Comparison of ENCODE assay signal across 7 cellular contexts in genomic region chr16:76535-77272, GRCh38. TPM values are rescaled to one million over a fixed set of nuclear protein-coding genes. Genes with fewer than 3 reads are reported as not detected.
DNase-seq lines count a peak whose midpoint lies in the region; ATAC-seq and TF ChIP-seq lines count a peak whose summit lies in the region.

No MANE protein-coding gene starts in this region.

- H3K27ac Mint-ChIP-seq in brain, result peak overlapping the region in 4 of 5 experiments; percentile 57 to 92 (median 92)

- H3K27me3 Mint-ChIP-seq in brain, result peaks cover 32% of the 10 kb centered on the region

- no peak for TF ChIP-seq CTCF in GM06990 (IDR thresholded peaks at IDR 0.05; ENCODE audit: insufficient read depth, low read length, poor library complexity, severe bottlenecking)
- TF ChIP-seq CTCF in brain (conservative IDR thresholded peaks at IDR 0.05), result no peak

- peaks cover 12% of the 10 kb centered on the region for H3K36me3 ChIP-seq in GM06990 (ENCODE audit: control insufficient read depth, insufficient read depth, low read length)

- peaks cover 48% of the 10 kb centered on the region for H3K4me1 Mint-ChIP-seq in brain

- peak overlapping the region; percentile 75 to 81 (median 78) for H3K4me3 Mint-ChIP-seq in brain

- H3K36me3 Mint-ChIP-seq in brain, result no peaks in the 10 kb centered on the region

- no peak for ATAC-seq in GM21528 (IDR thresholded peaks at IDR 0.05; ENCODE audit: low FRiP score, unreplicated experiment)

- H3K9me3 Mint-ChIP-seq in brain, result peaks cover 0 to 3% (median 0%) of the 10 kb centered on the region in 5 experiments

- H3K27ac ChIP-seq in substantia nigra (ENCODE audit: low read depth, low read length, poor library complexity, severe bottlenecking), result peak overlapping the region; percentile 75

- DNase-seq in GM06990 (ENCODE audit: extremely low read depth, insufficient read length), result no peak
- peak; percentile 58 for DNase-seq in MV-4-11 (lab: John Stamatoyannopoulos, UW)
- peak; percentile 65 for DNase-seq in kidney tubule cell (ENCODE audit: low spot score)
- DNase-seq in substantia nigra (lab: John Stamatoyannopoulos, UW), result peak in 13 of 49 donors; percentile 14 to 59 (median 23)
- no peak for DNase-seq in pons (ENCODE audit: low spot score)

- peak overlapping the region; percentile 92 for H3K4me3 ChIP-seq in GM06990 (replicated peaks; ENCODE audit: low read depth, low read length)

- H3K27me3 ChIP-seq in GM06990 (replicated peaks; ENCODE audit: control insufficient read depth, insufficient read depth, low read length), result peaks cover 3% of the 10 kb centered on the region; the same call in 1 of the 2 replicates

RNA-seq across cellular contexts. Expression of gene MPG, which starts 1.3 kb away (rescaled TPM):
- 53.3 TPM for polyA plus RNA-seq in brain (ENCODE audit: insufficient read depth, low read depth, low replicate concordance)

RNA-seq across cellular contexts. Expression of gene RHBDF1, which starts 4.3 kb away (rescaled TPM):
- 4.7 TPM for polyA plus RNA-seq in brain (ENCODE audit: insufficient read depth, low read depth, low replicate concordance)

RNA-seq across cellular contexts. Expression of gene SNRNP25, which starts 23.1 kb away (rescaled TPM):
- 95.9 TPM for polyA plus RNA-seq in brain (ENCODE audit: insufficient read depth, low read depth, low replicate concordance)

RNA-seq across cellular contexts. Expression of gene POLR3K, which starts 23.3 kb away (rescaled TPM):
- polyA plus RNA-seq in brain (ENCODE audit: insufficient read depth, low read depth, low replicate concordance), result 27.6 TPM

Comparison
In these comparisons a context has a peak if more than half of its experiments do, and no peak if none do; other contexts are left out.
1. DNase-seq: peak in MV-4-11 (single experiment) and kidney tubule cell (single experiment); none in GM06990 (single experiment) and pons (single experiment).